In the genomic region with DNA sequence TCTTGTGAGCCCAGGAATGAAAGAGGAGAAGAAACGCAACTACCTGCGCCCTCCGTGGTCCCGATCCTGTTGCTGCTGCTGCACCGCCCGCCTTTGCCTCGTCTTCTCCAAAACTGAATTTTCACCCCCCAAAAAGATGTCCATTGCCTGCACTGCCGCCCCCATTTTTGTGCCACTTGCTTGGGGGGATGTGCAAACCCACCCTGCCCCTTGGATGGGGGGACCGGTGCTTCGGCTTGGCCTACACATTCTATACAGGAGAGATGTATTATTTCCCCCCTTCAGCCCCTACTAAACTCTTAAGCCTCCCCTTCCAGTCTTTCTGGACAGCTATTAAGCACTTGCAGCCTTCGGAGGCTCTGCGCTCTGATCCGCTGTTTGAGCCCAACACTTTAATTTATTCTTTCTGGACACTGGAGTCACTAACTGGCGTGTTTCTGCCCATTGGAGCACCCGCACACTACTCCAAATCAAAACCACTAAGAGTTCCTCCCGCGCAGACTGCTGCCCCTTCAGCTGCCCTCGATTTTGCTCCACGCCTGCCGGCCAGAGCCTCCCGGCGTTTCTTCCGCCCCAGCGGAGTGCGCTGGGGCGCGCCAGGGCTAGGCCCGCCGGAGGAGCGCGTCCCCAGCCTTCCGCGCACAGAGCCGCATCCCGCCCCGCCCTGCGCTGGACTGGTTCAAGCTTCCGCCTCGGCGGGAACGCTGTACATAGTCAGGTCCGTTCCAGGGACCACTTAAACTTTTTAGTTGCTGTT, we compare ENCODE assay signal across 9 cellular contexts. TPM values are rescaled to one million over a fixed set of nuclear protein-coding genes. Genes with fewer than 3 reads are reported as not detected.
A peak's percentile ranks its signal among the peaks of the same experiment; 100 is the strongest.
DNase-seq lines count a peak whose midpoint lies in the region; TF ChIP-seq lines count a peak whose summit lies in the region.
"Had no signal": no experiment of that assay in that cellular context is flagged by ENCODE, and none has a peak within 500 bp of the region (broad histone marks: within the 10 kb centered on the region; RNA-seq: fewer than 3 reads in every experiment).

No MANE protein-coding gene starts in this region.

- H4K8ac ChIP-seq in neuronal stem cell (ENCODE audit: low read depth, low read length) = no peak overlapping the region

- H2AK5ac ChIP-seq in neuronal stem cell (ENCODE audit: low read depth, low read length) = peak overlapping the region; percentile 95

- H3K9me3 ChIP-seq in HUES6 (ENCODE audit: control insufficient read depth, insufficient read depth, low read depth, low read length) = no peaks in the 10 kb centered on the region
- H3K9me3 ChIP-seq in neuronal stem cell (replicated peaks in 1 of 2; ENCODE audit: control insufficient read depth in 2 of 2, insufficient read depth in 1 of 2, low read depth in 1 of 2, low read length in 2 of 2) = peaks cover 2 to 45% of the 10 kb centered on the region in 2 donors

- peak overlapping the region; percentile 84 for H3K18ac ChIP-seq in neuronal stem cell (ENCODE audit: low read length)

- peak overlapping the region; percentile 17 for H3K23ac ChIP-seq in neuronal stem cell (ENCODE audit: low read depth, low read length, poor library complexity)

- TF ChIP-seq CTCF in GM13977 (IDR thresholded peaks at IDR 0.05; ENCODE audit: extremely low read depth, insufficient read depth, missing control alignments) = no peak

- H2BK5ac ChIP-seq in neuronal stem cell (ENCODE audit: low read length) = no peak overlapping the region

- in situ Hi-C loops in GM13977 (cut with MboI; ENCODE audit: low pct_unique_long_range_greater_than_20kb, low sequenced_read_pairs, unreplicated experiment) = no loop called here

- H3K36me3 ChIP-seq in HUES6 (ENCODE audit: control insufficient read depth, insufficient read depth, low read length) = no peaks in the 10 kb centered on the region
- H3K36me3 ChIP-seq in neuronal stem cell (replicated peaks in 1 of 2; ENCODE audit: control insufficient read depth in 2 of 2, insufficient read depth in 2 of 2, low read length in 2 of 2) = peaks cover 3 to 14% of the 10 kb centered on the region in 2 donors

- H3K27ac ChIP-seq in HUES6 (ENCODE audit: low read depth, low read length) (no peak overlapping the region), neuronal stem cell (replicated peaks; ENCODE audit: low read length) (no peak overlapping the region)

- peaks cover 58% of the 10 kb centered on the region for H3K4me1 ChIP-seq in HUES6 (ENCODE audit: control insufficient read depth, insufficient read depth, low read length)
- H3K4me1 ChIP-seq in neuronal stem cell (ENCODE audit: control insufficient read depth in 2 of 2, insufficient read depth in 1 of 2, low read depth in 1 of 2, low read length in 2 of 2) = peaks cover 0 to 37% of the 10 kb centered on the region in 2 donors

- H3K4me3 ChIP-seq in HUES6 (ENCODE audit: low read depth, low read length) = peak overlapping the region; percentile 57
- no peak overlapping the region for H3K4me3 ChIP-seq in neuronal stem cell (ENCODE audit: low read length in 2 of 2)

- no peak overlapping the region for H3K4ac ChIP-seq in neuronal stem cell (ENCODE audit: low read length)

- no CpG with 5 or more reads among the region's 42 CpGs for WGBS in neuronal stem cell (ENCODE audit: extremely low coverage in 2 of 2, insufficient read length in 2 of 2, insufficient replicate concordance in 1 of 2), 2 donors

- no peak overlapping the region for H3K14ac ChIP-seq in neuronal stem cell (ENCODE audit: low read length)

- H2BK12ac ChIP-seq in neuronal stem cell (ENCODE audit: low read length) = no peak overlapping the region

- H2BK120ac ChIP-seq in neuronal stem cell (ENCODE audit: low read depth, low read length) = peak overlapping the region; percentile 2

- peak overlapping the region; percentile 66 for H3K4me2 ChIP-seq in neuronal stem cell (ENCODE audit: insufficient read depth, low read length, poor library complexity, severe bottlenecking)

- H3K9ac ChIP-seq in HUES6 (ENCODE audit: low read length) (no peak overlapping the region), neuronal stem cell (ENCODE audit: low read depth, low read length, poor library complexity) (peak overlapping the region; percentile 38)

- H3K79me1 ChIP-seq in neuronal stem cell (ENCODE audit: low read depth, low read length) = peaks cover 2% of the 10 kb centered on the region

- no peak overlapping the region for H2BK15ac ChIP-seq in neuronal stem cell (ENCODE audit: low read length)

- peak overlapping the region; percentile 33 for H2AFZ ChIP-seq in neuronal stem cell (ENCODE audit: low read length)

- peak; percentile 68 for DNase-seq in GM13977 (ENCODE audit: low spot score)
- DNase-seq in dermis blood vessel endothelial cell = peak; percentile 29
- DNase-seq in neuronal stem cell (ENCODE audit: low spot score) = peak; percentile 63
- DNase-seq in GM19240 (ENCODE audit: insufficient read length, low spot score) = no peak
- DNase-seq in SKM-1 (lab: John Stamatoyannopoulos, UW; ENCODE audit: unreplicated experiment) = no peak
- DNase-seq in DMS 273 treated with DMSO at 0.1 percent for 48 hours (lab: John Stamatoyannopoulos, UW) = no peak
- no peak for DNase-seq in NCI-H146 (lab: John Stamatoyannopoulos, UW)

- H4K91ac ChIP-seq in neuronal stem cell (ENCODE audit: low read depth, low read length, poor library complexity) = no peak overlapping the region

- H3K27me3 ChIP-seq in HUES6 (ENCODE audit: control insufficient read depth, insufficient read depth, low read length) = peaks cover 100% of the 10 kb centered on the region
- peaks cover 30 to 97% (median 82%) of the 10 kb centered on the region in 3 experiments for H3K27me3 ChIP-seq in neuronal stem cell (ENCODE audit: control insufficient read depth in 3 of 3, insufficient read depth in 3 of 3, low read depth in 1 of 3, low read length in 3 of 3)

RNA-seq across cellular contexts. Expression of a gene that starts 5.9 kb away (rescaled TPM):
- 0.34 TPM in 1 of 2 replicates, not detected in the other for total RNA-seq in dermis blood vessel endothelial cell
- polyA plus RNA-seq in neuronal stem cell (2013, experiment 1 of 2) = 10.3 TPM
- 10.4 TPM for polyA plus RNA-seq in neuronal stem cell (2013, experiment 2 of 2)
- total RNA-seq: T-cell had no signal

Comparison
In these comparisons a context has a peak if more than half of its experiments do, and no peak if none do; other contexts are left out.
1. DNase-seq: peak in GM13977 (single experiment), dermis blood vessel endothelial cell (single experiment) and neuronal stem cell (single experiment); none in GM19240 (single experiment), SKM-1 (single experiment), DMS 273 treated with DMSO at 0.1 percent for 48 hours (single experiment) and NCI-H146 (single experiment).